ENCODE assay signal across 9 cellular contexts in the genomic region with DNA sequence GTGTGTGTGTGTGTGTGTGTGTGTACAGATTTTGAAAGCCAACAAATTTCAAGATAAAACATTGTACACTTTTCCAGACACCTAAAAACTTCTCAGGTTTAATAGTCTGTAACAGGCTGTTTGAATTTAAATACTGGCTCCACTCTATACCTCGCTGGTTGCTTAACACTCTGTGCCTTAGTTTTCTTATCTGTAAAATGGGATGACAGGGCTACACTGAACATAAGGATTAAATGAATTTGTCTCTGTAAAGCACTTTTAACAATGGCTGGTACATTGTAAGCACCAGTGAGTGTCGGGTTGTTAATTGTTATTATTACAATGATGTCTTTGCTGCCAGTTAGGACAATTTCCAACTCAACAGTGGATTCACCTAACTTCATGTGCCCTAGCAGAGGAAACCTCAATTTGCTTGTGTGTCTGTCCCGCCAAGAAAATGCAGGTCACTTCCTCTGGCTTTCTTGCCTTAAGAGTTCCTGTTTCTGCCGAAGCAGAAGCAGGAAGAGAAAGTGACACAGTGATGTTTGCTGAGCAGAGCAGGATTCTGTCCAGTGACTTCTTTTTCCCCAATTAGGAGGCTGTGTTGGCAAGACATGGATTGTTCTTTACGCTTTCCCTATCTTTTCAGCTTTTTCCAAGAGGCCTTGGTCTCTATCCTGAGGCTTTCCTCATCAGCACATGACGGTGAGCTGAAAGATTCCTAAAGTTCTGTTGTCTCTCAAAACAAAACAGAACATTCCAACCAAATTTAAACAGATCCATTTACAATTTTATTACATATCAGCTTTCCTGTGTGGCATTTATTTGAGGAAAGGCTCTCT.
DNase-seq lines count a peak whose midpoint lies in the region; ATAC-seq and TF ChIP-seq lines count a peak whose summit lies in the region.
"Had no signal": no experiment of that assay in that cellular context is flagged by ENCODE, and none has a peak within 500 bp of the region (broad histone marks: within the 10 kb centered on the region; RNA-seq: fewer than 3 reads in every experiment).

No MANE protein-coding gene starts in this region.

- peak overlapping the region; percentile 37 for H3K4me3 ChIP-seq in SU-DHL-6 (ENCODE audit: insufficient read depth, low read length, poor library complexity, severe bottlenecking)
- H3K4me3 ChIP-seq: cardiac muscle cell had no signal

- peak overlapping the region; percentile 73 for H3K4me2 ChIP-seq in SU-DHL-6 (ENCODE audit: low read depth, low read length, poor library complexity, severe bottlenecking)

- peak; percentile 77 for ATAC-seq in HG03095 (IDR thresholded peaks at IDR 0.05; ENCODE audit: unreplicated experiment)
- ATAC-seq in esophagus mucosa, result peak; percentile 61

- peak overlapping the region; percentile 86 for H3K27ac ChIP-seq in SU-DHL-6 (ENCODE audit: low read depth, low read length)
- H3K27ac ChIP-seq: cardiac muscle cell had no signal

- in situ Hi-C loops in G401 (cut with HindIII; ENCODE audit: low sequenced_read_pairs), result no loop called here

- peak overlapping the region; percentile 55 for H3K9ac ChIP-seq in SU-DHL-6 (ENCODE audit: low read length)

- no peaks in the 10 kb centered on the region for H3K36me3 ChIP-seq in SU-DHL-6 (ENCODE audit: low read length)
- H3K36me3 ChIP-seq: cardiac muscle cell had no signal

- TF ChIP-seq CTCF in SU-DHL-6 (IDR thresholded peaks at IDR 0.05; ENCODE audit: insufficient read depth, low read length, poor library complexity, severe bottlenecking), result no peak

- DNase-seq in stimulated activated CD4-positive, alpha-beta T cell treated with anti-CD3 and anti-CD28 coated beads, Interleukin-1b, Interleukin-23, amount 100 ng/mL, for 48 hours, result peak; percentile 18
- no peak for DNase-seq in stimulated activated CD4-positive, alpha-beta T cell treated with anti-CD3 and anti-CD28 coated beads, Interleukin-4, amount 100 ng/mL, for 4 hours
- peak; percentile 82 for DNase-seq in pons (ENCODE audit: low spot score)
- no peak for DNase-seq in G401 (ENCODE audit: low spot score)
- no peak for DNase-seq in 8988T

- H4K20me1 ChIP-seq in SU-DHL-6 (ENCODE audit: low read depth, low read length), result no peaks in the 10 kb centered on the region

- no peaks in the 10 kb centered on the region for H3K9me3 ChIP-seq in SU-DHL-6 (ENCODE audit: insufficient read depth, low read length)

- H3F3A ChIP-seq in SU-DHL-6 (ENCODE audit: insufficient read depth), result peaks cover 8% of the 10 kb centered on the region; the same call in 1 of the 2 replicates

- no peaks in the 10 kb centered on the region for H3K79me2 ChIP-seq in SU-DHL-6 (ENCODE audit: insufficient read depth, low read length)

- peak overlapping the region; percentile 77 for H2AFZ ChIP-seq in SU-DHL-6 (ENCODE audit: low read depth, low read length, severe bottlenecking)

- H3K9me2 ChIP-seq in SU-DHL-6 (replicated peaks; ENCODE audit: insufficient read depth, low read length), result no peaks in the 10 kb centered on the region

- H3K27me3 ChIP-seq in SU-DHL-6 (ENCODE audit: low read length), result no peaks in the 10 kb centered on the region

Comparison
In these comparisons a context has a peak if more than half of its experiments do, and no peak if none do; other contexts are left out.
1. DNase-seq: peak in stimulated activated CD4-positive, alpha-beta T cell treated with anti-CD3 and anti-CD28 coated beads, Interleukin-1b, Interleukin-23, amount 100 ng/mL, for 48 hours (single experiment) and pons (single experiment); none in stimulated activated CD4-positive, alpha-beta T cell treated with anti-CD3 and anti-CD28 coated beads, Interleukin-4, amount 100 ng/mL, for 4 hours (0 of 2), G401 (single experiment) and 8988T (single experiment).